Comparison of ENCODE assay signal across 1 cellular context in genomic region chr20:36460648-36461599, GRCh38.
A peak's percentile ranks its signal among the peaks of the same experiment; 100 is the strongest.
TF ChIP-seq lines count a peak whose summit lies in the region.

No MANE protein-coding gene starts in this region.

TF ChIP-seq in HepG2, 621 proteins besides CTCF, POLR2A, EP300 and RAD21 (continued from another document):
- TF ChIP-seq BHLHE40 (IDR thresholded peaks at IDR 0.05; ENCODE audit: low read length) (no peak; the same call in 1 of the 2 replicates), ISL2 (CRISPR knock-in tag; IDR thresholded peaks at IDR 0.05) (peak; percentile 74), MTF1 (CRISPR knock-in tag; IDR thresholded peaks at IDR 0.05) (0 out of 2 replicates have a peak, but pooled peaks have one; percentile 39), ZNF879 (CRISPR knock-in tag; IDR thresholded peaks at IDR 0.05) (peak; percentile 46; the same call in 1 of the 2 replicates), NFRKB (IDR thresholded peaks at IDR 0.05) (no peak), TFE3 (CRISPR knock-in tag; IDR thresholded peaks at IDR 0.05) (peak; percentile 64; the same call in 1 of the 2 replicates), GABPA (IDR thresholded peaks at IDR 0.05; ENCODE audit: low read depth, low read length) (no peak), GABPA (CRISPR knock-in tag; IDR thresholded peaks at IDR 0.05; ENCODE audit: low read depth) (no peak), SIX1 (CRISPR knock-in tag; IDR thresholded peaks at IDR 0.05; ENCODE audit: borderline replicate concordance) (no peak), TEF (CRISPR knock-in tag; IDR thresholded peaks at IDR 0.05) (peak; percentile 53; the same call in 1 of the 2 replicates), ATF3 (CRISPR knock-in tag; IDR thresholded peaks at IDR 0.05) (peak; percentile 53; the same call in 1 of the 2 replicates), ZNF776 (CRISPR knock-in tag; IDR thresholded peaks at IDR 0.05) (peak; percentile 94), SNRNP70 (IDR thresholded peaks at IDR 0.05; ENCODE audit: low read depth, low read length) (no peak), ZNF687 (CRISPR knock-in tag; IDR thresholded peaks at IDR 0.05) (peak; percentile 99), CBX5 (CRISPR knock-in tag; IDR thresholded peaks at IDR 0.05; ENCODE audit: borderline replicate concordance) (peak; percentile 89; the same call in 1 of the 2 replicates), NFAT5 (CRISPR knock-in tag; IDR thresholded peaks at IDR 0.05) (peak; percentile 77; the same call in 1 of the 2 replicates), ZNF883 (CRISPR knock-in tag; IDR thresholded peaks at IDR 0.05; ENCODE audit: not compliant biosample characterization) (peak; percentile 99), PPARG (CRISPR knock-in tag; conservative IDR thresholded peaks at IDR 0.05) (0 out of 2 replicates have a peak, but pooled peaks have one; percentile 44), ETV5 (CRISPR knock-in tag; IDR thresholded peaks at IDR 0.05; ENCODE audit: borderline replicate concordance) (peak; percentile 53), BATF2 (CRISPR knock-in tag; IDR thresholded peaks at IDR 0.05) (0 out of 2 replicates have a peak, but pooled peaks have one; percentile 23)
